Comparison of ENCODE assay signal across 26 cellular contexts in the genomic region with DNA sequence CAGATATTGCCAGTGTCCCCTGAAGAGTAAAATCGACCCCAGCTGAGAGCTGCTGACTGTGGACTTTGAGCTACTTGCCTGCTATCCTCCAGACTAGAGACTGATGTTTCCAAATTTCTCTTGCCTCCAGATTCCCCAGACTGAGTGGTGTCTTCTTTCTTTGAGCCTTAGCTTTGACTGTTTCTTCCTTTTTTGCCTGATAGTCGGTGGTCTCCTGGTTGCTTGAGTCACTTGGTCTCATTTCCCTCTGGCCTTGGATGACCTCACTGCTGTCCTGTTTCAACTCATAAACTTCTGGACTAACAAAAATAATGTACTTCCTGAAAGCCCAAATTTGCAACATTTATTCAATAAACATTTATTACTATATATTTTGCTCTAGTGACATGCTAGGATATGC. TPM values are rescaled to one million over a fixed set of nuclear protein-coding genes. Genes with fewer than 3 reads are reported as not detected.
DNase-seq lines count a peak whose midpoint lies in the region; ATAC-seq and TF ChIP-seq lines count a peak whose summit lies in the region.
"Had no signal": no experiment of that assay in that cellular context is flagged by ENCODE, and none has a peak within 500 bp of the region (broad histone marks: within the 10 kb centered on the region; RNA-seq: fewer than 3 reads in every experiment).

No MANE protein-coding gene starts in this region.

- H4K91ac ChIP-seq in H9 (ENCODE audit: insufficient read length, low read depth, low read length) = no peak overlapping the region

- no peaks in the 10 kb centered on the region for H3K9me3 ChIP-seq in upper lobe of right lung
- no peaks in the 10 kb centered on the region for H3K9me3 ChIP-seq in H9 (ENCODE audit: control insufficient read depth, low read depth, low read length)
- H3K9me3 ChIP-seq: HAP-1, stomach, thyroid gland had no signal

- H3K36me3 Mint-ChIP-seq in H9 (ENCODE audit: insufficient read depth in 1 of 3, low read depth in 3 of 3) = no peaks in the 10 kb centered on the region
- H3K36me3 Mint-ChIP-seq: CD8-positive, alpha-beta T cell had no signal

- peaks cover 13 to 14% of the 10 kb centered on the region in 2 experiments for H3K4me1 Mint-ChIP-seq in H9

- no peak overlapping the region for H4K5ac ChIP-seq in H9 (ENCODE audit: insufficient read length, low read depth, low read length)

- H4K8ac ChIP-seq in H9 (replicated peaks; ENCODE audit: insufficient read length, low read depth, low read length) = no peak overlapping the region

- no peak overlapping the region for H3T11ph ChIP-seq in H9 (ENCODE audit: low read length)

- H3K56ac ChIP-seq in H9 (ENCODE audit: insufficient read length, low read depth, low read length) = no peak overlapping the region

- no peaks in the 10 kb centered on the region for H3K27me3 Mint-ChIP-seq in H9 (ENCODE audit: low read depth)

- H3K14ac ChIP-seq in H9 (ENCODE audit: insufficient read depth, low read length) = no peak overlapping the region

- no peak overlapping the region for H2AK5ac ChIP-seq in H9 (ENCODE audit: insufficient read length, low read length)

- intact Hi-C loops in upper lobe of right lung (cut with DNase I) = no loop called here

- no peaks in the 10 kb centered on the region for H3K27me3 ChIP-seq in upper lobe of right lung
- H3K27me3 ChIP-seq in H9 (ENCODE audit: insufficient read depth, low read length) = no peaks in the 10 kb centered on the region
- H3K27me3 ChIP-seq: stomach, thyroid gland had no signal

- no peaks in the 10 kb centered on the region for H4K20me1 ChIP-seq in H9 (ENCODE audit: control insufficient read depth, insufficient read depth, insufficient read length)

- ATAC-seq in upper lobe of right lung = peak; percentile 51
- ATAC-seq: CD8-positive, alpha-beta T cell had no signal

- H3K79me2 ChIP-seq in H9 (ENCODE audit: insufficient read depth, low read length) = no peaks in the 10 kb centered on the region

- no peak overlapping the region for H3K27ac ChIP-seq in upper lobe of right lung
- no peak overlapping the region for H3K27ac ChIP-seq in H9 (ENCODE audit: insufficient read length, low read depth, low read length)
- H3K27ac ChIP-seq: skin epidermis, stomach, thyroid gland, WERI-Rb-1 had no signal

- TF ChIP-seq CTCF in upper lobe of right lung (IDR thresholded peaks at IDR 0.05) (no peak), H9 (conservative IDR thresholded peaks at IDR 0.05) (no peak)

- H3K4me3 ChIP-seq in upper lobe of right lung = no peak overlapping the region
- H3K4me3 ChIP-seq: HAP-1, skin epidermis, stomach, thyroid gland had no signal

- peaks cover 4% of the 10 kb centered on the region for H3K4me1 ChIP-seq in upper lobe of right lung
- no peaks in the 10 kb centered on the region; the same call in 1 of the 2 replicates for H3K4me1 ChIP-seq in H9 (ENCODE audit: insufficient read depth, low read length)
- H3K4me1 ChIP-seq: HAP-1, thyroid gland had no signal

- H3K27ac Mint-ChIP-seq in H9 = no peak overlapping the region
- H3K27ac Mint-ChIP-seq: activated CD4-positive, alpha-beta T cell treated with anti-CD3 and anti-CD28 coated beads, Interleukin-2, amount 10 ng/mL, durations not matched to agents 24 days and 14 days; activated T-cell treated with anti-CD3 and anti-CD28 coated beads, Interleukin-2, amount 50 U/mL, for 24 hours; CD8-positive, alpha-beta T cell had no signal

- no peak overlapping the region for H2AFZ ChIP-seq in H9 (ENCODE audit: low read length)

- H3K4ac ChIP-seq in H9 (ENCODE audit: low read depth, low read length) = no peak overlapping the region

- H3K9ac ChIP-seq in H9 (ENCODE audit: extremely low read depth, insufficient read length, low read length) = no peak overlapping the region

- H3K23ac ChIP-seq in H9 (ENCODE audit: insufficient read length, low read depth, low read length) = no peak overlapping the region

- H3K18ac ChIP-seq in H9 (ENCODE audit: insufficient read length, low read depth, low read length) = no peak overlapping the region

- no CpG with 5 or more reads among the region's 2 CpGs for WGBS in H9 (ENCODE audit: extremely low coverage, insufficient read length, low lambda C conversion rate)

- no peaks in the 10 kb centered on the region for H3K36me3 ChIP-seq in upper lobe of right lung
- H3K36me3 ChIP-seq: HAP-1, stomach, thyroid gland, WERI-Rb-1 had no signal

- no peaks in the 10 kb centered on the region for H3K79me1 ChIP-seq in H9 (ENCODE audit: insufficient read depth, low read depth, low read length, poor library complexity, severe bottlenecking)

- H2BK120ac ChIP-seq in H9 (ENCODE audit: low read depth, low read length, poor library complexity, severe bottlenecking) = no peak overlapping the region

- H3K4me2 ChIP-seq in H9 (ENCODE audit: insufficient read depth, insufficient read length, low read length) = no peak overlapping the region

- H2BK5ac ChIP-seq in H9 (ENCODE audit: insufficient read length, low read length) = no peak overlapping the region

- no peak overlapping the region for H3K4me3 Mint-ChIP-seq in H9
- H3K4me3 Mint-ChIP-seq: activated CD4-positive, alpha-beta T cell treated with anti-CD3 and anti-CD28 coated beads, Interleukin-2, amount 10 ng/mL, durations not matched to agents 24 days and 14 days; activated T-cell treated with anti-CD3 and anti-CD28 coated beads, Interleukin-2, amount 50 U/mL, for 24 hours; CD8-positive, alpha-beta T cell had no signal

- no peak overlapping the region for H2BK20ac ChIP-seq in H9 (ENCODE audit: low read depth, low read length, poor library complexity, severe bottlenecking)

- H3K23me2 ChIP-seq in H9 (ENCODE audit: insufficient read length, low read depth, low read length, poor library complexity, severe bottlenecking) = no peaks in the 10 kb centered on the region

- DNase-seq in SIG-M5 treated with dmso at 0.1 percent for 504 hours (lab: John Stamatoyannopoulos, UW; ENCODE audit: unreplicated experiment) = peak; percentile 45
- no peak for DNase-seq in SIG-M5 (lab: John Stamatoyannopoulos, UW)
- peak; percentile 61 for DNase-seq in NOMO-1 treated with DMSO at 0.1 percent for 48 hours (lab: John Stamatoyannopoulos, UW; ENCODE audit: unreplicated experiment)
- DNase-seq in dermis blood vessel endothelial cell = peak; percentile 11
- DNase-seq in upper lobe of right lung = no peak
- DNase-seq in NCI-H2171 (lab: John Stamatoyannopoulos, UW) = no peak
- DNase-seq in H9 = no peak
- no peak for DNase-seq in DMS153 (lab: John Stamatoyannopoulos, UW)
- DNase-seq: 8988T; activated CD4-positive, alpha-beta T cell treated with anti-CD3 and anti-CD28 coated beads, Interleukin-2, amount 10 ng/mL, durations not matched to agents 24 days and 14 days; activated gamma-delta T cell treated with Interleukin-2 at 50 U/mL for 16 hours; activated T-cell treated with anti-CD3 and anti-CD28 coated beads, Interleukin-2, amount 50 U/mL, for 24 hours; CD8-positive, alpha-beta T cell; central memory CD4-positive, alpha-beta T cell; DMS 273 treated with DMSO at 0.1 percent for 48 hours; Kasumi-1; kidney; NCI-H2029; NCI-H2227 treated with DMSO at 0.1 percent for 48 hours; occipital lobe; OCI-M1; stomach; thyroid gland; WERI-Rb-1 had no signal

- H2BK15ac ChIP-seq in H9 (ENCODE audit: low read depth, low read length) = no peak overlapping the region

- no peak overlapping the region for H2BK12ac ChIP-seq in H9 (ENCODE audit: insufficient read length, low read depth, low read length)

- H3K9me3 Mint-ChIP-seq in H9 = no peaks in the 10 kb centered on the region
- H3K9me3 Mint-ChIP-seq: activated CD4-positive, alpha-beta T cell treated with anti-CD3 and anti-CD28 coated beads, Interleukin-2, amount 10 ng/mL, durations not matched to agents 24 days and 14 days; activated T-cell treated with anti-CD3 and anti-CD28 coated beads, Interleukin-2, amount 50 U/mL, for 24 hours; CD8-positive, alpha-beta T cell had no signal

RNA-seq across cellular contexts. Expression of gene DIPK1A, which starts 52.9 kb away (rescaled TPM):
- total RNA-seq in dermis blood vessel endothelial cell (0.47 and 0.68 TPM in 2 replicates), upper lobe of right lung (4.6 TPM), H9 (2021) (3.3 and 3.8 TPM in 2 replicates)

Comparison
In these comparisons a context has a peak if more than half of its experiments do, and no peak if none do; other contexts are left out.
1. DNase-seq: peak in SIG-M5 treated with dmso at 0.1 percent for 504 hours (single experiment), NOMO-1 treated with DMSO at 0.1 percent for 48 hours (single experiment) and dermis blood vessel endothelial cell (single experiment); none in SIG-M5 (single experiment), upper lobe of right lung (single experiment), NCI-H2171 (single experiment), H9 (single experiment) and DMS153 (single experiment).